In genomic region chr14:35301334-35302210, GRCh38 we compare ENCODE assay signal across 1 cellular context.
A peak's percentile ranks its signal among the peaks of the same experiment; 100 is the strongest.
TF ChIP-seq lines count a peak whose summit lies in the region.

No MANE protein-coding gene starts in this region.

TF ChIP-seq in HepG2, 621 proteins besides CTCF, POLR2A, EP300 and RAD21 (continued from another document):
- no peak for TF ChIP-seq PAXIP1 (CRISPR knock-in tag; conservative IDR thresholded peaks at IDR 0.05)
- TF ChIP-seq SIN3B (IDR thresholded peaks at IDR 0.05; ENCODE audit: low read length), result no peak
- TF ChIP-seq TCF7 (IDR thresholded peaks at IDR 0.05; ENCODE audit: low read depth), result 0 out of 2 replicates have a peak, but pooled peaks have one; percentile 0
- no peak for TF ChIP-seq ELK4 (CRISPR knock-in tag; IDR thresholded peaks at IDR 0.05; ENCODE audit: borderline replicate concordance)
- TF ChIP-seq SRF (IDR thresholded peaks at IDR 0.05; ENCODE audit: low read depth, low read length), result peak; percentile 83
- TF ChIP-seq SMAD9 (CRISPR knock-in tag; IDR thresholded peaks at IDR 0.05), result 0 out of 2 replicates have a peak, but pooled peaks have one; percentile 73
- TF ChIP-seq RBM22 (optimal IDR thresholded peaks at IDR 0.05; ENCODE audit: low read length), result peak; percentile 34
